In genomic region chr20:50108571-50109235, GRCh38 we compare ENCODE assay signal across 10 cellular contexts. TPM values are rescaled to one million over a fixed set of nuclear protein-coding genes. Genes with fewer than 3 reads are reported as not detected.
DNase-seq lines count a peak whose midpoint lies in the region; ATAC-seq and TF ChIP-seq lines count a peak whose summit lies in the region.
"Had no signal": no experiment of that assay in that cellular context is flagged by ENCODE, and none has a peak within 500 bp of the region (broad histone marks: within the 10 kb centered on the region; RNA-seq: fewer than 3 reads in every experiment).

No MANE protein-coding gene starts in this region.

- TF ChIP-seq CTCF in WTC11 (IDR thresholded peaks at IDR 0.05) (no peak), hepatocyte (IDR thresholded peaks at IDR 0.05; ENCODE audit: poor library complexity) (no peak), tibial artery (IDR thresholded peaks at IDR 0.05) (no peak)

- H2AFZ ChIP-seq in hepatocyte: no peak overlapping the region

- peaks cover 21% of the 10 kb centered on the region for H3K36me3 Mint-ChIP-seq in activated T-cell treated with anti-CD3 and anti-CD28 coated beads, Interleukin-2, amount 50 U/mL, for 4 hours (ENCODE audit: insufficient read depth)
- no peaks in the 10 kb centered on the region for H3K36me3 Mint-ChIP-seq in WTC11
- H3K36me3 Mint-ChIP-seq in stimulated activated memory B cell treated with anti-CD40 and anti-IgM and Interleukin-4, amounts not matched to agents 10 μg/mL and 1 μg/mL and 100 μg/mL, for 72 hours: peaks cover 13% of the 10 kb centered on the region

- peaks cover 75% of the 10 kb centered on the region for H4K20me1 ChIP-seq in hepatocyte (ENCODE audit: insufficient read depth, poor library complexity, severe bottlenecking)

- peak overlapping the region; percentile 5 for H3K4me3 Mint-ChIP-seq in activated T-cell treated with anti-CD3 and anti-CD28 coated beads, Interleukin-2, amount 50 U/mL, for 4 hours
- H3K4me3 Mint-ChIP-seq in WTC11: no peak overlapping the region
- H3K4me3 Mint-ChIP-seq in stimulated activated memory B cell treated with anti-CD40 and anti-IgM and Interleukin-4, amounts not matched to agents 10 μg/mL and 1 μg/mL and 100 μg/mL, for 72 hours: no peak overlapping the region

- 79% methylated on average over 4 of the region's 4 CpGs for WGBS in hepatocyte (ENCODE audit: low lambda C conversion rate, missing lambda C conversion rate)

- H3K4me1 ChIP-seq in hepatocyte (ENCODE audit: insufficient read depth): peaks cover 48% of the 10 kb centered on the region
- peaks cover 0 to 83% (median 37%) of the 10 kb centered on the region in 4 donors for H3K4me1 ChIP-seq in tibial artery

- H3K4me1 Mint-ChIP-seq in activated T-cell treated with anti-CD3 and anti-CD28 coated beads, Interleukin-2, amount 50 U/mL, for 4 hours (ENCODE audit: low read depth): peaks cover 76% of the 10 kb centered on the region
- H3K4me1 Mint-ChIP-seq in WTC11: peaks cover 65% of the 10 kb centered on the region
- H3K4me1 Mint-ChIP-seq in stimulated activated memory B cell treated with anti-CD40 and anti-IgM and Interleukin-4, amounts not matched to agents 10 μg/mL and 1 μg/mL and 100 μg/mL, for 72 hours: peaks cover 82% of the 10 kb centered on the region

- H3K4me3 ChIP-seq in hepatocyte (no peak overlapping the region), tibial artery (no peak overlapping the region)

- intact Hi-C loops in tibial artery (cut with DNase I; ENCODE audit: low total_unique reads): no loop called here

- ATAC-seq in activated T-cell treated with anti-CD3 and anti-CD28 coated beads, Interleukin-2, amount 50 U/mL, for 4 hours: no peak
- ATAC-seq in WTC11: peak; percentile 21
- ATAC-seq in stimulated activated memory B cell treated with anti-CD40 and anti-IgM and Interleukin-4, amounts not matched to agents 10 μg/mL and 1 μg/mL and 100 μg/mL, for 72 hours: no peak
- ATAC-seq in HG03196 (IDR thresholded peaks at IDR 0.05; ENCODE audit: unreplicated experiment): no peak
- ATAC-seq in GM21825 (IDR thresholded peaks at IDR 0.05; ENCODE audit: unreplicated experiment): no peak
- ATAC-seq: stimulated activated naive CD8-positive, alpha-beta T cell treated with anti-CD3 and anti-CD28 coated beads, Interleukin-15, amount 100 ng/mL, for 72 hours had no signal

- H3K79me2 ChIP-seq in hepatocyte: peaks cover 96% of the 10 kb centered on the region

- H3K27ac ChIP-seq in hepatocyte: peak overlapping the region; percentile 56
- H3K27ac ChIP-seq in tibial artery: peak overlapping the region in 1 of 2 donors; percentile 28

- no peaks in the 10 kb centered on the region for H3K9me2 ChIP-seq in hepatocyte (replicated peaks; ENCODE audit: insufficient read depth)

- H3K4me2 ChIP-seq in hepatocyte: peak overlapping the region; percentile 23

- no peaks in the 10 kb centered on the region for H3K36me3 ChIP-seq in hepatocyte (replicated peaks; ENCODE audit: insufficient read depth, low read depth)
- H3K36me3 ChIP-seq in tibial artery: no peaks in the 10 kb centered on the region

- CTCF ChIA-PET in WTC11 (lab: Charles Lee): interaction anchor here (1.9 to 2.6 kb wide), 2 partner anchors 23 to 70 kb away, joined by 5 to 7 read pairs; no protein-coding TSS in a partner anchor

- H3K27ac Mint-ChIP-seq in WTC11: peak overlapping the region; percentile 67
- peak overlapping the region; percentile 95 for H3K27ac Mint-ChIP-seq in stimulated activated memory B cell treated with anti-CD40 and anti-IgM and Interleukin-4, amounts not matched to agents 10 μg/mL and 1 μg/mL and 100 μg/mL, for 72 hours

- no peaks in the 10 kb centered on the region for H3K9me3 Mint-ChIP-seq in activated T-cell treated with anti-CD3 and anti-CD28 coated beads, Interleukin-2, amount 50 U/mL, for 4 hours
- H3K9me3 Mint-ChIP-seq in WTC11: no peaks in the 10 kb centered on the region
- H3K9me3 Mint-ChIP-seq in stimulated activated memory B cell treated with anti-CD40 and anti-IgM and Interleukin-4, amounts not matched to agents 10 μg/mL and 1 μg/mL and 100 μg/mL, for 72 hours: no peaks in the 10 kb centered on the region
- H3K9me3 Mint-ChIP-seq: stimulated activated naive CD8-positive, alpha-beta T cell treated with anti-CD3 and anti-CD28 coated beads, Interleukin-15, amount 100 ng/mL, for 72 hours had no signal

- H3K9me3 ChIP-seq in hepatocyte (ENCODE audit: low read depth) (no peaks in the 10 kb centered on the region), tibial artery (no peaks in the 10 kb centered on the region)

- H3K27me3 ChIP-seq in hepatocyte (no peaks in the 10 kb centered on the region), tibial artery (no peaks in the 10 kb centered on the region)

- POLR2A ChIA-PET in WTC11 (lab: Charles Lee): interaction anchor here (0.7 kb wide), 1 partner anchor 20 kb away, joined by 8 read pairs; no protein-coding TSS in a partner anchor

- no peak for DNase-seq in activated T-cell treated with anti-CD3 and anti-CD28 coated beads, Interleukin-2, amount 50 U/mL, for 4 hours
- DNase-seq in activated T-cell treated with anti-CD3 and anti-CD28 coated beads, Interleukin-2, amount 50 U/mL, for 1 hour: no peak
- DNase-seq in WTC11 (ENCODE audit: low spot score) (no peak), hepatocyte (ENCODE audit: low spot score) (no peak), tibial artery (no peak)
- DNase-seq: NCI-H1694 treated with DMSO at 0.1 percent for 48 hours; stimulated activated naive CD8-positive, alpha-beta T cell treated with anti-CD3 and anti-CD28 coated beads, Interleukin-15, amount 100 ng/mL, for 72 hours had no signal

- no peaks in the 10 kb centered on the region for H3K27me3 Mint-ChIP-seq in activated T-cell treated with anti-CD3 and anti-CD28 coated beads, Interleukin-2, amount 50 U/mL, for 4 hours (ENCODE audit: low read depth)
- no peaks in the 10 kb centered on the region for H3K27me3 Mint-ChIP-seq in WTC11 (ENCODE audit: low read depth)
- no peaks in the 10 kb centered on the region for H3K27me3 Mint-ChIP-seq in stimulated activated memory B cell treated with anti-CD40 and anti-IgM and Interleukin-4, amounts not matched to agents 10 μg/mL and 1 μg/mL and 100 μg/mL, for 72 hours
- H3K27me3 Mint-ChIP-seq: stimulated activated naive CD8-positive, alpha-beta T cell treated with anti-CD3 and anti-CD28 coated beads, Interleukin-15, amount 100 ng/mL, for 72 hours had no signal

TF ChIP-seq in WTC11, 78 proteins besides CTCF, POLR2A, EP300 and RAD21 (continues in another document):
- TF ChIP-seq SMAD4 (CRISPR knock-in tag; IDR thresholded peaks at IDR 0.05) (no peak), TEAD1 (CRISPR knock-in tag; IDR thresholded peaks at IDR 0.05) (no peak), ZMAT4 (CRISPR knock-in tag; IDR thresholded peaks at IDR 0.05) (no peak), ZNF317 (CRISPR knock-in tag; IDR thresholded peaks at IDR 0.05; ENCODE audit: borderline replicate concordance, low read depth) (no peak), STAT6 (CRISPR knock-in tag; conservative IDR thresholded peaks at IDR 0.05; ENCODE audit: low read depth) (no peak), ZSCAN18 (CRISPR knock-in tag; IDR thresholded peaks at IDR 0.05) (no peak), NFATC4 (CRISPR knock-in tag; IDR thresholded peaks at IDR 0.05) (no peak)

RNA-seq across cellular contexts. Expression of gene UBE2V1, which starts 4.2 kb away (rescaled TPM):
- total RNA-seq in activated T-cell treated with anti-CD3 and anti-CD28 coated beads, Interleukin-2, amount 50 U/mL, for 4 hours: 100 to 1,000 TPM; 126 to 144 (median 139) TPM
- 132 to 146 TPM (median 144 TPM) in 3 replicates for total RNA-seq in WTC11 (2021)
- total RNA-seq in hepatocyte: 57.7 and 64.0 TPM in 2 replicates
- polyA plus RNA-seq in hepatocyte: 112 and 114 TPM in 2 replicates

RNA-seq across cellular contexts. Expression of gene PEDS1, which starts 44.8 kb away (rescaled TPM):
- total RNA-seq in activated T-cell treated with anti-CD3 and anti-CD28 coated beads, Interleukin-2, amount 50 U/mL, for 4 hours: 10 to 100 TPM; 21.6 to 22.5 (median 21.9) TPM
- 35.0 to 36.7 TPM (median 35.6 TPM) in 3 replicates for total RNA-seq in WTC11 (2021)
- 24.5 and 29.5 TPM in 2 replicates for total RNA-seq in hepatocyte
- 39.1 and 46.2 TPM in 2 replicates for polyA plus RNA-seq in hepatocyte
